13 cellular contexts compared by ENCODE assay signal in the genomic region with DNA sequence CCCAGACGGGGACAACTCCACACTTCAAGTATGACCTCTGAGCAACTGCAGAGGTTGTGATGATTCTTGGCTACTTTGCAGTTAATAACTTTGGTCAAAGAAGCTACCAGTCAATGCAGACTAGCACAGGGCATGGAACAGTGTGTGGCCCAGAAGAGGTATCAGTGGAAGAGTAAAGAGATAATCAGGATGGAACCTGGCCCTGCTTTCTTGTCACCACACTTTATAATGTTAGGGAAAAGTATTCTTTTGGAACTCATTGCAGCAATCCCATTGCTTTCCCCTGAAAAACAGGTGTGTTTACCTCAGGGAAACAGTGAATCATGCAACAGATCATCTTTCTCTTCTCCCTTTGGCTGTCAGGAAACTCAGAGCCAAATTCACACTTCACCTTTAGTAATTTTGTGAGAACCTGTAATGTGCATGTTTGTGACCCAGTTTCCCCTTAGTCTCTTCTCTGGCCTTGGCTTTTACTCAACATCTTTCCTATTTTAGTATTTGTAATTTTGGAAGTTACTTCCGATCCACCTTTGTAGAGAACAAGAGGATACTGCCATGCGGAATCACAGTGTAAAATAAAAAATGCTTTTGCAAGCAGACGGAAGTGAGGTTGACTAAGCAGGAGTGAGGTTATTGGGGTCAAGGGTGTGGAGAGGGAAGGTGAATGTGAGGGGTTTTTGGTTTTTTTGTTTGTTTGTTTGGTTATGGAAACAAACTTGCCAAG. TPM values are rescaled to one million over a fixed set of nuclear protein-coding genes. Genes with fewer than 3 reads are reported as not detected.
DNase-seq lines count a peak whose midpoint lies in the region; ATAC-seq and TF ChIP-seq lines count a peak whose summit lies in the region.
"Had no signal": no experiment of that assay in that cellular context is flagged by ENCODE, and none has a peak within 500 bp of the region (broad histone marks: within the 10 kb centered on the region; RNA-seq: fewer than 3 reads in every experiment).

No MANE protein-coding gene starts in this region.

- H3K27ac ChIP-seq in stomach (peak overlapping the region in 4 of 5 donors; percentile 13 to 81 (median 64)), Karpas-422 (ENCODE audit: low read length) (no peak overlapping the region)
- H3K27ac ChIP-seq: coronary artery had no signal

- peak overlapping the region; percentile 74 for H3K27ac Mint-ChIP-seq in activated naive CD8-positive, alpha-beta T cell
- no peak overlapping the region for H3K27ac Mint-ChIP-seq in activated naive CD8-positive, alpha-beta T cell treated with anti-CD3 and anti-CD28 coated beads for 36 hours
- peak overlapping the region; percentile 94 for H3K27ac Mint-ChIP-seq in central memory CD8-positive, alpha-beta T cell (ENCODE audit: low read depth)
- H3K27ac Mint-ChIP-seq: progenitor cell of endocrine pancreas had no signal

- no peaks in the 10 kb centered on the region for H3K9me2 ChIP-seq in Karpas-422 (replicated peaks; ENCODE audit: insufficient read depth, low read length)

- no peak overlapping the region for H3K4me2 ChIP-seq in Karpas-422 (ENCODE audit: low read depth, low read length, poor library complexity, severe bottlenecking)

- H3K4me3 ChIP-seq in NB4 (ENCODE audit: low read depth, low read length) (peak overlapping the region; percentile 27), stomach (no peak overlapping the region), Karpas-422 (ENCODE audit: low read length) (no peak overlapping the region)
- H3K4me3 ChIP-seq: coronary artery, lung had no signal

- TF ChIP-seq POLR2A in NB4 (IDR thresholded peaks at IDR 0.05; ENCODE audit: extremely low read depth, insufficient read length): no peak
- TF ChIP-seq POLR2A in stomach (IDR thresholded peaks at IDR 0.05): no peak

- no peaks in the 10 kb centered on the region for H3K79me2 ChIP-seq in Karpas-422 (ENCODE audit: low read length)

- no peaks in the 10 kb centered on the region for H3K9me3 Mint-ChIP-seq in activated naive CD8-positive, alpha-beta T cell (ENCODE audit: low read depth)
- H3K9me3 Mint-ChIP-seq in activated naive CD8-positive, alpha-beta T cell treated with anti-CD3 and anti-CD28 coated beads for 36 hours: peaks cover 1% of the 10 kb centered on the region
- no peaks in the 10 kb centered on the region for H3K9me3 Mint-ChIP-seq in central memory CD8-positive, alpha-beta T cell

- 82 to 88% (median 83%) methylated on average over 4 of the region's 4 CpGs for WGBS in stomach, 5 donors

- H3K4me1 ChIP-seq in stomach: peaks cover 0 to 44% (median 14%) of the 10 kb centered on the region in 4 donors
- H3K4me1 ChIP-seq in Karpas-422 (ENCODE audit: low read length): no peaks in the 10 kb centered on the region

- intact Hi-C loops in stomach (cut with DNase I; ENCODE audit: low total_unique reads): no loop called here

- H3K9ac ChIP-seq in Karpas-422 (ENCODE audit: low read length): no peak overlapping the region

- ATAC-seq in central memory CD8-positive, alpha-beta T cell (replicated peaks; ENCODE audit: extremely low read depth, poor library complexity, severe bottlenecking): no peak
- ATAC-seq in GM19023 (IDR thresholded peaks at IDR 0.05; ENCODE audit: unreplicated experiment): no peak

- H2AFZ ChIP-seq in Karpas-422 (ENCODE audit: low read length): no peak overlapping the region

- TF ChIP-seq CTCF in NB4 (IDR thresholded peaks at IDR 0.05; ENCODE audit: low read depth, low read length): no peak
- no peak for TF ChIP-seq CTCF in stomach (IDR thresholded peaks at IDR 0.05)

- H3K27me3 Mint-ChIP-seq in activated naive CD8-positive, alpha-beta T cell: no peaks in the 10 kb centered on the region
- H3K27me3 Mint-ChIP-seq in activated naive CD8-positive, alpha-beta T cell treated with anti-CD3 and anti-CD28 coated beads for 36 hours: no peaks in the 10 kb centered on the region
- H3K27me3 Mint-ChIP-seq in central memory CD8-positive, alpha-beta T cell: no peaks in the 10 kb centered on the region

- H3K9me3 ChIP-seq in stomach (no peaks in the 10 kb centered on the region), Karpas-422 (ENCODE audit: low read length) (no peaks in the 10 kb centered on the region)

- H4K20me1 ChIP-seq in Karpas-422 (ENCODE audit: insufficient read depth, low read depth, low read length): no peaks in the 10 kb centered on the region

- H3K36me3 Mint-ChIP-seq in activated naive CD8-positive, alpha-beta T cell: peaks cover 7% of the 10 kb centered on the region
- peaks cover 2% of the 10 kb centered on the region for H3K36me3 Mint-ChIP-seq in activated naive CD8-positive, alpha-beta T cell treated with anti-CD3 and anti-CD28 coated beads for 36 hours
- peaks cover 10% of the 10 kb centered on the region for H3K36me3 Mint-ChIP-seq in central memory CD8-positive, alpha-beta T cell (ENCODE audit: insufficient read depth)

- no peak for TF ChIP-seq EP300 in stomach (IDR thresholded peaks at IDR 0.05)

- H3K4me1 Mint-ChIP-seq in activated naive CD8-positive, alpha-beta T cell (ENCODE audit: low read depth): peaks cover 33% of the 10 kb centered on the region
- H3K4me1 Mint-ChIP-seq in activated naive CD8-positive, alpha-beta T cell treated with anti-CD3 and anti-CD28 coated beads for 36 hours: peaks cover 40% of the 10 kb centered on the region
- H3K4me1 Mint-ChIP-seq in central memory CD8-positive, alpha-beta T cell: peaks cover 26% of the 10 kb centered on the region

- peak overlapping the region; percentile 36 for H3K4me3 Mint-ChIP-seq in activated naive CD8-positive, alpha-beta T cell
- H3K4me3 Mint-ChIP-seq in activated naive CD8-positive, alpha-beta T cell treated with anti-CD3 and anti-CD28 coated beads for 36 hours: no peak overlapping the region
- H3K4me3 Mint-ChIP-seq in central memory CD8-positive, alpha-beta T cell: peak overlapping the region; percentile 51

- no peak for DNase-seq in activated naive CD8-positive, alpha-beta T cell treated with anti-CD3 and anti-CD28 coated beads for 36 hours
- DNase-seq in NB4 (ENCODE audit: low read depth) (no peak), stomach (no peak), Karpas-422 (no peak), NCI-H82 (lab: John Stamatoyannopoulos, UW) (no peak)
- DNase-seq in central memory CD8-positive, alpha-beta T cell (ENCODE audit: low spot score in 2 of 2): no peak
- DNase-seq: NCI-H146, substantia nigra had no signal

- H3K36me3 ChIP-seq in stomach (peaks cover 10 to 20% (median 17%) of the 10 kb centered on the region in 4 donors), Karpas-422 (ENCODE audit: insufficient read depth, low read length) (peaks cover 4% of the 10 kb centered on the region; the same call in 1 of the 2 replicates)

- H3K27me3 ChIP-seq in stomach (peaks cover 0 to 10% (median 0%) of the 10 kb centered on the region in 3 donors), Karpas-422 (ENCODE audit: low read length) (no peaks in the 10 kb centered on the region)

RNA-seq across cellular contexts. Expression of gene ASPRV1, which starts 14.2 kb away (rescaled TPM):
- total RNA-seq in activated naive CD8-positive, alpha-beta T cell treated with anti-CD3 and anti-CD28 coated beads for 36 hours: under 1 TPM; 0.54 to 0.74 TPM
- total RNA-seq in stomach: 1 to 10 TPM in 3 of 5 donors, not detected in 2; 2.0 to 6.4 (median 3.5) TPM
- under 1 TPM; 0.44 to 0.90 (median 0.46) TPM for polyA plus RNA-seq in stomach
- 0.71 and 1.3 TPM in 2 replicates for total RNA-seq in Karpas-422 (2014; rRNA removed; shearing (Covaris generic); ENCODE audit: low replicate concordance)

RNA-seq across cellular contexts. Expression of gene MXD1, which starts 32.3 kb away (rescaled TPM):
- total RNA-seq in activated naive CD8-positive, alpha-beta T cell treated with anti-CD3 and anti-CD28 coated beads for 36 hours: 1 to 10 TPM; 5.0 to 6.3 TPM
- 10 to 100 TPM in 4 of 5 donors, 1 to 10 TPM in 1; 8.1 to 40.2 (median 26.8) TPM for total RNA-seq in stomach
- polyA plus RNA-seq in stomach: 10 to 100 TPM in 1 of 3 donors, 1 to 10 TPM in 2; 9.1 to 16.3 (median 9.3) TPM
- total RNA-seq in Karpas-422 (2014; rRNA removed; shearing (Covaris generic); ENCODE audit: low replicate concordance): 16.1 and 29.3 TPM in 2 replicates

RNA-seq across cellular contexts. Expression of gene SNRNP27, which starts 53.5 kb away (rescaled TPM):
- 10 to 100 TPM; 61.0 to 61.8 TPM for total RNA-seq in activated naive CD8-positive, alpha-beta T cell treated with anti-CD3 and anti-CD28 coated beads for 36 hours
- 10 to 100 TPM in 4 of 5 donors, 1 to 10 TPM in 1; 5.8 to 70.6 (median 58.2) TPM for total RNA-seq in stomach
- 10 to 100 TPM; 21.1 to 51.1 (median 42.8) TPM for polyA plus RNA-seq in stomach
- total RNA-seq in Karpas-422 (2014; rRNA removed; shearing (Covaris generic); ENCODE audit: low replicate concordance): 80.0 and 87.6 TPM in 2 replicates
